In genomic region chr6:82588859-82589412, GRCh38 we compare ENCODE assay signal across 24 cellular contexts.
"Had no signal": no experiment of that assay in that cellular context is flagged by ENCODE, and none has a peak within 500 bp of the region (broad histone marks: within the 10 kb centered on the region; RNA-seq: fewer than 3 reads in every experiment).

No MANE protein-coding gene starts in this region.

- H3K27me3 Mint-ChIP-seq: activated naive CD8-positive, alpha-beta T cell treated with anti-CD3 and anti-CD28 coated beads, Interleukin-2, amount 10 ng/mL, durations not matched to agents 7 days and 5 days; brain had no signal

- H3K9me3 ChIP-seq: adrenal gland had no signal

- H3K4me3 ChIP-seq: adrenal gland had no signal

- H3K4me3 Mint-ChIP-seq: activated CD4-positive, alpha-beta memory T cell treated with anti-CD3 and anti-CD28 coated beads for 36 hours; activated naive CD4-positive, alpha-beta T cell treated with anti-CD3 and anti-CD28 coated beads, Interleukin-2, amount 50 U/mL, for 24 hours; activated naive CD8-positive, alpha-beta T cell treated with anti-CD3 and anti-CD28 coated beads, Interleukin-2, amount 10 ng/mL, durations not matched to agents 7 days and 5 days; activated T-cell treated with anti-CD3 and anti-CD28 coated beads, Interleukin-2, amount 50 U/mL, for 72 hours; activated T-helper 17 cell treated with anti-CD3 and anti-CD28 coated beads, Interleukin-2, amount 50 U/mL, for 72 hours; brain; T-helper 1 cell treated with Interleukin-12 subunit alpha and Interleukin-12 subunit beta and Interleukin-4 antibody, amounts not matched to agents 30 μg/mL and 1 μg/mL, for 36 hours; T-helper 2 cell treated with Interferon-gamma antibody and Interleukin-4, amounts not matched to agents 5 μg/mL and 100 μg/mL, for 36 hours had no signal

- H3K27ac Mint-ChIP-seq: activated CD4-positive, alpha-beta memory T cell treated with anti-CD3 and anti-CD28 coated beads for 36 hours; activated naive CD4-positive, alpha-beta T cell treated with anti-CD3 and anti-CD28 coated beads, Interleukin-2, amount 50 U/mL, for 24 hours; activated naive CD8-positive, alpha-beta T cell treated with anti-CD3 and anti-CD28 coated beads, Interleukin-2, amount 10 ng/mL, durations not matched to agents 7 days and 5 days; activated T-cell treated with anti-CD3 and anti-CD28 coated beads, Interleukin-2, amount 50 U/mL, for 72 hours; activated T-helper 17 cell treated with anti-CD3 and anti-CD28 coated beads, Interleukin-2, amount 50 U/mL, for 72 hours; brain; T-helper 1 cell treated with Interleukin-12 subunit alpha and Interleukin-12 subunit beta and Interleukin-4 antibody, amounts not matched to agents 30 μg/mL and 1 μg/mL, for 36 hours; T-helper 2 cell treated with Interferon-gamma antibody and Interleukin-4, amounts not matched to agents 5 μg/mL and 100 μg/mL, for 36 hours had no signal

- H3K36me3 Mint-ChIP-seq: activated CD4-positive, alpha-beta memory T cell treated with anti-CD3 and anti-CD28 coated beads for 36 hours; activated naive CD4-positive, alpha-beta T cell treated with anti-CD3 and anti-CD28 coated beads, Interleukin-2, amount 50 U/mL, for 24 hours; activated naive CD8-positive, alpha-beta T cell treated with anti-CD3 and anti-CD28 coated beads, Interleukin-2, amount 10 ng/mL, durations not matched to agents 7 days and 5 days; brain had no signal

- H3K4me1 Mint-ChIP-seq: activated naive CD4-positive, alpha-beta T cell treated with anti-CD3 and anti-CD28 coated beads, Interleukin-2, amount 50 U/mL, for 24 hours had no signal

- H3K27me3 ChIP-seq: adrenal gland had no signal

- H3K36me3 ChIP-seq: adrenal gland had no signal

- FAIRE-seq: TTC549 had no signal

- DNase-seq: activated CD4-positive, alpha-beta T cell treated with anti-CD3 and anti-CD28 coated beads for 4 hours; activated CD4-positive, alpha-beta T cell treated with anti-CD3 and anti-CD28 coated beads, Interleukin-2, amount 50 U/mL, for 1 hour; activated CD4-positive, CD25-positive, alpha-beta regulatory T cell treated with anti-CD3 and anti-CD28 coated beads, Interleukin-2, amount 50 U/mL, for 72 hours; activated effector memory CD4-positive, alpha-beta T cell treated with anti-CD3 and anti-CD28 coated beads, Interleukin-2, amount 50 U/mL, for 16 hours; activated naive CD4-positive, alpha-beta T cell treated with Interleukin-2 at 50 U/mL for 16 hours; activated naive CD8-positive, alpha-beta T cell treated with anti-CD3 and anti-CD28 coated beads, Interleukin-2, amount 10 ng/mL, durations not matched to agents 7 days and 5 days; activated T-cell treated with anti-CD3 and anti-CD28 coated beads, Interleukin-2, amount 50 U/mL, for 1 hour; activated T-cell treated with anti-CD3 and anti-CD28 coated beads, Interleukin-2, amount 50 U/mL, for 72 hours; adrenal gland; caudate nucleus; cerebellar nuclear complex; NCI-H1105; NCI-H1417 treated with DMSO at 0.1 percent for 48 hours; NCI-H2227 treated with DMSO at 0.1 percent for 48 hours; NCI-H446; NCI-H510A treated with DMSO at 0.1 percent for 48 hours; Right ventricle myocardium superior had no signal

- H3K9me3 Mint-ChIP-seq: activated CD4-positive, alpha-beta memory T cell treated with anti-CD3 and anti-CD28 coated beads for 36 hours; activated naive CD4-positive, alpha-beta T cell treated with anti-CD3 and anti-CD28 coated beads, Interleukin-2, amount 50 U/mL, for 24 hours; activated naive CD8-positive, alpha-beta T cell treated with anti-CD3 and anti-CD28 coated beads, Interleukin-2, amount 10 ng/mL, durations not matched to agents 7 days and 5 days; activated T-cell treated with anti-CD3 and anti-CD28 coated beads, Interleukin-2, amount 50 U/mL, for 72 hours; activated T-helper 17 cell treated with anti-CD3 and anti-CD28 coated beads, Interleukin-2, amount 50 U/mL, for 72 hours; T-helper 1 cell treated with Interleukin-12 subunit alpha and Interleukin-12 subunit beta and Interleukin-4 antibody, amounts not matched to agents 30 μg/mL and 1 μg/mL, for 36 hours; T-helper 2 cell treated with Interferon-gamma antibody and Interleukin-4, amounts not matched to agents 5 μg/mL and 100 μg/mL, for 36 hours had no signal

- H3K27ac ChIP-seq: adrenal gland had no signal

- H3K4me1 ChIP-seq: adrenal gland had no signal
